ENCODE assay signal across 27 cellular contexts in genomic region chr4:61243962-61244361, GRCh38. TPM values are rescaled to one million over a fixed set of nuclear protein-coding genes. Genes with fewer than 3 reads are reported as not detected.
A peak's percentile ranks its signal among the peaks of the same experiment; 100 is the strongest.
DNase-seq lines count a peak whose midpoint lies in the region; FAIRE-seq and TF ChIP-seq lines count a peak whose summit lies in the region.
"Had no signal": no experiment of that assay in that cellular context is flagged by ENCODE, and none has a peak within 500 bp of the region (broad histone marks: within the 10 kb centered on the region; RNA-seq: fewer than 3 reads in every experiment).

No MANE protein-coding gene starts in this region.

- H3K9me3 Mint-ChIP-seq in glutamatergic neuron (ENCODE audit: unreplicated experiment): peaks cover 4% of the 10 kb centered on the region

- CTCF ChIA-PET in HEK293T (lab: Yijun Ruan, JAX): no interaction called here

- H3K4me1 Mint-ChIP-seq in glutamatergic neuron (ENCODE audit: low read depth, unreplicated experiment): peaks cover 64% of the 10 kb centered on the region
- H3K4me1 Mint-ChIP-seq: CD14-positive monocyte; CD4-positive, alpha-beta memory T cell; CD4-positive, CD25-positive, alpha-beta regulatory T cell; CD8-positive, alpha-beta memory T cell had no signal

- H3K27me3 Mint-ChIP-seq in glutamatergic neuron (ENCODE audit: unreplicated experiment): peaks cover 7% of the 10 kb centered on the region
- H3K27me3 Mint-ChIP-seq: CD4-positive, alpha-beta memory T cell; CD4-positive, CD25-positive, alpha-beta regulatory T cell; CD8-positive, alpha-beta memory T cell had no signal

- FAIRE-seq in urothelium cell line (lab: Jason Lieb, UNC): no peak
- FAIRE-seq: A204.1, GM12878, GM12892, GM18507 had no signal

- no peak for TF ChIP-seq CTCF in glutamatergic neuron (IDR thresholded peaks at IDR 0.05; ENCODE audit: partially characterized antibody, unreplicated experiment)

- peak overlapping the region; percentile 69 for H3K4me3 Mint-ChIP-seq in glutamatergic neuron (ENCODE audit: unreplicated experiment)
- H3K4me3 Mint-ChIP-seq: CD14-positive monocyte; CD4-positive, alpha-beta memory T cell; CD4-positive, CD25-positive, alpha-beta regulatory T cell; CD8-positive, alpha-beta memory T cell had no signal

- H3K27ac Mint-ChIP-seq in glutamatergic neuron (ENCODE audit: unreplicated experiment): peak overlapping the region; percentile 65
- H3K27ac Mint-ChIP-seq: CD14-positive monocyte; CD4-positive, alpha-beta memory T cell; CD4-positive, CD25-positive, alpha-beta regulatory T cell; CD8-positive, alpha-beta memory T cell had no signal

- H3K36me3 Mint-ChIP-seq in glutamatergic neuron (ENCODE audit: unreplicated experiment): no peaks in the 10 kb centered on the region
- H3K36me3 Mint-ChIP-seq: CD14-positive monocyte; CD4-positive, alpha-beta memory T cell; CD4-positive, CD25-positive, alpha-beta regulatory T cell; CD8-positive, alpha-beta memory T cell had no signal

- DNase-seq in HEK293T (ENCODE audit: extremely low spot score): peak; percentile 14
- DNase-seq in glutamatergic neuron: no peak
- no peak for DNase-seq in urothelium cell line (ENCODE audit: low spot score)
- DNase-seq in T-helper 9 cell: no peak
- DNase-seq in iPS-NIHi7 (ENCODE audit: extremely low spot score): no peak
- DNase-seq: 8988T; ACHN; BE2C; C1 segment of cervical spinal cord; CD4-positive, alpha-beta memory T cell; CD4-positive, CD25-positive, alpha-beta regulatory T cell; CD8-positive, alpha-beta memory T cell; COR-L47; DMS 273 treated with DMSO at 0.1 percent for 48 hours; DMS153; DMS53; DMS79; DND-41; EL; GDM1 had no signal

- POLR2A ChIA-PET in HEK293T (lab: Yijun Ruan, JAX): no interaction called here

TF ChIP-seq in HEK293T, 16 proteins besides CTCF, POLR2A, EP300 and RAD21:
- TF ChIP-seq FOXA1 (IDR thresholded peaks at IDR 0.05) (no peak), ARNT (IDR thresholded peaks at IDR 0.05) (peak; percentile 56), TARDBP (IDR thresholded peaks at IDR 0.05) (no peak), PKNOX1 (IDR thresholded peaks at IDR 0.05) (peak; percentile 93), HDGF (IDR thresholded peaks at IDR 0.05; ENCODE audit: borderline replicate concordance) (no peak), LEF1 (IDR thresholded peaks at IDR 0.05; ENCODE audit: borderline replicate concordance) (peak; percentile 96), ELF4 (IDR thresholded peaks at IDR 0.05) (no peak), SUZ12 (IDR thresholded peaks at IDR 0.05) (no peak), L3MBTL2 (conservative IDR thresholded peaks at IDR 0.05) (no peak), NFRKB (IDR thresholded peaks at IDR 0.05) (no peak), FOXK2 (IDR thresholded peaks at IDR 0.05) (no peak), ZNF384 (IDR thresholded peaks at IDR 0.05) (no peak), BHLHE40 (IDR thresholded peaks at IDR 0.05; ENCODE audit: borderline replicate concordance) (no peak), SP1 (IDR thresholded peaks at IDR 0.05) (no peak), CTBP1 (IDR thresholded peaks at IDR 0.05; ENCODE audit: borderline replicate concordance) (peak; percentile 78; the same call in 1 of the 2 replicates), FOXM1 (IDR thresholded peaks at IDR 0.05; ENCODE audit: borderline replicate concordance) (peak; percentile 37; the same call in 1 of the 2 replicates)
TF ChIP-seq in HEK293T: peak in this region for 5.

RNA-seq across cellular contexts. Expression of gene ADGRL3, which starts 43.8 kb away (rescaled TPM):
- 193 TPM for total RNA-seq in glutamatergic neuron (ENCODE audit: unreplicated experiment)
- total RNA-seq: A673; CD4-positive, alpha-beta memory T cell; CD4-positive, CD25-positive, alpha-beta regulatory T cell; CD8-positive, alpha-beta memory T cell; G401; GM12878 had no signal
